ENCODE assay signal across 25 cellular contexts in the genomic region with DNA sequence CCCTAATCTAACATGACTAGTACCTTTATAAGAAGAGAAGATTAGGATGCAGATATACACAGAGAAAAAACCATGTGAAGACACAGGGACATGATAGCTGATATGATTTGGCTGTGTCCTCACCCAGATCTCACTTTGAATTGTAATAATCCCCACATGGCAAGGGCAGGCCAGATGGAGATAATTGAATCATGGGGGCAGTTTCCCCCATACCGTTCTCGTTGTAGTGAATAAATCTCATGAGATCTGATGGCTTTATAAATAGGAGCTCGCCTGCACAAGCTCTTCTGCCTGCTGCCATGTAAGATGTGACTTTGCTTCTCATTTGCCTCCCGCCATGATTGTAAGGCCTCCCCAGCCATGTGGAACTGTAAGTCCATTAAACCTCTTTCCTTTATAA.
"Had no signal": no experiment of that assay in that cellular context is flagged by ENCODE, and none has a peak within 500 bp of the region (broad histone marks: within the 10 kb centered on the region; RNA-seq: fewer than 3 reads in every experiment).

No MANE protein-coding gene starts in this region.

- DNase-seq: nephron progenitor cell; nucleus accumbens; pancreas; retina; right cardiac atrium; right lobe of liver; sigmoid colon; small intestine; stimulated activated CD4-positive, alpha-beta T cell treated with anti-CD3 and anti-CD28 coated beads, Interleukin-15, amount 100 ng/mL, for 24 hours; stimulated activated CD4-positive, alpha-beta T cell treated with anti-CD3 and anti-CD28 coated beads, Interleukin-2, amount 100 ng/mL, for 24 hours; stimulated activated CD4-positive, alpha-beta T cell treated with anti-CD3 and anti-CD28 coated beads, Interleukin-2, amount 100 ng/mL, for 48 hours; stimulated activated CD4-positive, alpha-beta T cell treated with anti-CD3 and anti-CD28 coated beads, Interleukin-4, amount 100 ng/mL, for 24 hours; stimulated activated naive B cell treated with anti-CD40 and anti-IgM and Interleukin-4, amounts not matched to agents 10 μg/mL and 1 μg/mL and 100 μg/mL, for 72 hours; stimulated activated naive CD4-positive, alpha-beta T cell treated with Interleukin-2 at 50 U/mL for 16 hours; stomach; thyroid gland; trophoblast cell; upper lobe of left lung had no signal

- H3K4me1 ChIP-seq: pancreas, prostate gland, right lobe of liver, sigmoid colon, stomach, thyroid gland, tibial nerve, upper lobe of left lung, vagina had no signal

- ATAC-seq: natural killer cell treated with Interleukin-12 subunit alpha and Interleukin-12 subunit beta and Interleukin-15 and Interleukin-18, amount 100 ng/mL, for 72 hours; pancreas; right cardiac atrium; right lobe of liver; stimulated activated effector memory CD8-positive, alpha-beta T cell treated with anti-CD3 and anti-CD28 coated beads, Interleukin-12 subunit alpha, Interleukin-12 subunit beta, amount 100 ng/mL, for 72 hours; stimulated activated naive B cell treated with anti-CD40 and anti-IgM and Interleukin-4, amounts not matched to agents 10 μg/mL and 1 μg/mL and 100 μg/mL, for 72 hours had no signal

- H3K9me3 ChIP-seq: neutrophil, pancreas, prostate gland, right lobe of liver, sigmoid colon, stomach, thoracic aorta, thyroid gland, tibial nerve, upper lobe of left lung, vagina had no signal

- H3K27ac ChIP-seq: neutrophil, pancreas, prostate gland, right lobe of liver, sigmoid colon, stomach, thoracic aorta, thyroid gland, tibial nerve, upper lobe of left lung, vagina had no signal

- H3K27me3 ChIP-seq: neutrophil, pancreas, right lobe of liver, sigmoid colon, stomach, thyroid gland, tibial nerve, upper lobe of left lung, vagina had no signal

- H3K36me3 ChIP-seq: neutrophil, pancreas, prostate gland, right lobe of liver, sigmoid colon, stomach, thoracic aorta, thyroid gland, tibial nerve, upper lobe of left lung, vagina had no signal

- H3K4me3 ChIP-seq: pancreas, prostate gland, right lobe of liver, sigmoid colon, stomach, thoracic aorta, thyroid gland, tibial nerve, upper lobe of left lung, vagina had no signal
